In the genomic region with DNA sequence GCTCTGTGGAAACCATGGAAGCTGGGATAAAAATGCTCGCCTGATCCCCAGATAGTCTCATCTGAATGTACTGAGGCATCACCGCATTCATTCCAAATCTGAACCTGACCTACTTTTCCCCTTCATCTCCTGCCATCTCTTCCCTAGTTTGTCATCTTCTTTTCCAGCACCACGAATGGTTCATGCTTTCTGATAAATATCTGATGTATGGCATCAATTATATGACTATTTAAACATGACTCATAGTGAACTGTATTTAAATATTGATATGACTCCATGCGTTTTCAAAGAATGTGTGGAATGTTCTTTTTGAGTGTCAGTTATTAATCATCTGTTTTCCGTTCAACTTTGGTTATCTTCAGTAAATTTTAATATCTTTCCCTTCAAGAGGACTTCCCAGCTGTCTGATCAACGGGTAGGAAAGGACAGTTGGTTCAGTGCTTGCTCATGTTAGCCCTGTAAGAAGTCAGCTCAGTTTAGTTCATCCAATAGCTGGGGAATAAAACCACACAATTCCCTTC, we compare ENCODE assay signal across 13 cellular contexts. TPM values are rescaled to one million over a fixed set of nuclear protein-coding genes. Genes with fewer than 3 reads are reported as not detected.
A peak's percentile ranks its signal among the peaks of the same experiment; 100 is the strongest.
DNase-seq lines count a peak whose midpoint lies in the region; ATAC-seq and TF ChIP-seq lines count a peak whose summit lies in the region.
"Had no signal": no experiment of that assay in that cellular context is flagged by ENCODE, and none has a peak within 500 bp of the region (broad histone marks: within the 10 kb centered on the region; RNA-seq: fewer than 3 reads in every experiment).

No MANE protein-coding gene starts in this region.

- H3K9me3 Mint-ChIP-seq in stimulated activated naive B cell treated with anti-CD40 and anti-IgM and Interleukin-4, amounts not matched to agents 10 μg/mL and 1 μg/mL and 100 μg/mL, for 72 hours = no peaks in the 10 kb centered on the region

- POLR2A ChIA-PET in HEK293 (lab: Yijun Ruan, JAX) = no interaction called here

- ATAC-seq in T-helper 17 cell (no peak), left cardiac atrium (no peak), left colon (no peak)
- peak in 1 of 2 donors; percentile 45 for ATAC-seq in stimulated activated naive B cell treated with anti-CD40 and anti-IgM and Interleukin-4, amounts not matched to agents 10 μg/mL and 1 μg/mL and 100 μg/mL, for 72 hours (replicated peaks)
- ATAC-seq: esophagus mucosa had no signal

- H3K27ac ChIP-seq in HEK293 (ENCODE audit: extremely low read depth, low read depth, low read length) = no peak overlapping the region
- H3K27ac ChIP-seq: SJCRH30 had no signal

- no peak overlapping the region for H3K4me3 ChIP-seq in HEK293 (ENCODE audit: low read depth, low read length)
- no peak overlapping the region for H3K4me3 ChIP-seq in fibroblast of villous mesenchyme (ENCODE audit: low read depth, low read length)
- H3K4me3 ChIP-seq: SJCRH30 had no signal

- H3K4me3 Mint-ChIP-seq in T-helper 17 cell = peak overlapping the region; percentile 9
- peak overlapping the region in 1 of 2 donors; percentile 33 for H3K4me3 Mint-ChIP-seq in stimulated activated naive B cell treated with anti-CD40 and anti-IgM and Interleukin-4, amounts not matched to agents 10 μg/mL and 1 μg/mL and 100 μg/mL, for 72 hours
- H3K4me3 Mint-ChIP-seq: stimulated activated naive CD8-positive, alpha-beta T cell treated with anti-CD3 and anti-CD28 coated beads, Interleukin-15, Interleukin-2, amounts not matched to agents 100 ng/mL and 50 ng/mL, for 24 hours had no signal

- no peak for TF ChIP-seq CTCF in HEK293 (tag by site-specific recombination; IDR thresholded peaks at IDR 0.05)
- TF ChIP-seq CTCF in fibroblast of villous mesenchyme (IDR thresholded peaks at IDR 0.05; ENCODE audit: insufficient read depth, low read depth, low read length) = no peak

- peaks cover 2 to 39% of the 10 kb centered on the region in 2 experiments for H3K36me3 ChIP-seq in HEK293 (ENCODE audit: control insufficient read depth in 2 of 2, insufficient read depth in 1 of 2, low read length in 2 of 2)
- H3K36me3 ChIP-seq: SJCRH30 had no signal

- H3K9me3 ChIP-seq in HEK293 (ENCODE audit: control insufficient read depth, insufficient read depth, low read depth, low read length) (no peaks in the 10 kb centered on the region; the same call in 1 of the 2 replicates), T-helper 17 cell (ENCODE audit: control insufficient read depth, low read length, poor library complexity, severe bottlenecking) (no peaks in the 10 kb centered on the region)
- H3K9me3 ChIP-seq: SJCRH30 had no signal

- CTCF ChIA-PET in HEK293 (lab: Yijun Ruan, JAX) = interaction anchor here (1.3 kb wide), 1 partner anchor 11 kb away, joined by 3 read pairs; no protein-coding TSS in a partner anchor

- DNase-seq in T-helper 17 cell (no peak), fibroblast of villous mesenchyme (ENCODE audit: low read depth) (peak; percentile 44), left cardiac atrium (no peak), 8988T (no peak), left colon (no peak)
- DNase-seq in stimulated activated naive B cell treated with anti-CD40 and anti-IgM and Interleukin-4, amounts not matched to agents 10 μg/mL and 1 μg/mL and 100 μg/mL, for 72 hours = no peak
- DNase-seq: MV-4-11; occipital lobe; SJCRH30; stimulated activated CD4-positive, alpha-beta T cell treated with anti-CD3 and anti-CD28 coated beads, Interleukin-2, amount 100 ng/mL, for 24 hours had no signal

- H3K36me3 Mint-ChIP-seq in T-helper 17 cell (ENCODE audit: low read depth) = no peaks in the 10 kb centered on the region
- peaks cover 29 to 55% of the 10 kb centered on the region in 2 donors for H3K36me3 Mint-ChIP-seq in stimulated activated naive B cell treated with anti-CD40 and anti-IgM and Interleukin-4, amounts not matched to agents 10 μg/mL and 1 μg/mL and 100 μg/mL, for 72 hours

- H3K27me3 Mint-ChIP-seq in T-helper 17 cell = no peaks in the 10 kb centered on the region
- no peaks in the 10 kb centered on the region for H3K27me3 Mint-ChIP-seq in stimulated activated naive B cell treated with anti-CD40 and anti-IgM and Interleukin-4, amounts not matched to agents 10 μg/mL and 1 μg/mL and 100 μg/mL, for 72 hours
- H3K27me3 Mint-ChIP-seq: stimulated activated naive CD8-positive, alpha-beta T cell treated with anti-CD3 and anti-CD28 coated beads, Interleukin-15, Interleukin-2, amounts not matched to agents 100 ng/mL and 50 ng/mL, for 24 hours had no signal

- H3K4me1 Mint-ChIP-seq in T-helper 17 cell = no peaks in the 10 kb centered on the region
- H3K4me1 Mint-ChIP-seq in stimulated activated naive B cell treated with anti-CD40 and anti-IgM and Interleukin-4, amounts not matched to agents 10 μg/mL and 1 μg/mL and 100 μg/mL, for 72 hours = peaks cover 30 to 80% of the 10 kb centered on the region in 2 donors

- intact Hi-C loops in left cardiac atrium (cut with DNase I) (no loop called here), left colon (cut with DNase I, micrococcal nuclease) (no loop called here)

- H3K27ac Mint-ChIP-seq in T-helper 17 cell = no peak overlapping the region
- peak overlapping the region; percentile 5 for H3K27ac Mint-ChIP-seq in stimulated activated naive B cell treated with anti-CD40 and anti-IgM and Interleukin-4, amounts not matched to agents 10 μg/mL and 1 μg/mL and 100 μg/mL, for 72 hours
- H3K27ac Mint-ChIP-seq: stimulated activated naive CD8-positive, alpha-beta T cell treated with anti-CD3 and anti-CD28 coated beads, Interleukin-15, Interleukin-2, amounts not matched to agents 100 ng/mL and 50 ng/mL, for 24 hours had no signal

- peaks cover 12% of the 10 kb centered on the region for H3K4me1 ChIP-seq in HEK293 (ENCODE audit: control insufficient read depth, insufficient read depth, low read length)
- H3K4me1 ChIP-seq: SJCRH30 had no signal

TF ChIP-seq in HEK293, 187 proteins besides CTCF, POLR2A, EP300 and RAD21:
- 0 out of 2 replicates have a peak, but pooled peaks have one; percentile 37 for TF ChIP-seq ZEB2 (tag by site-specific recombination; IDR thresholded peaks at IDR 0.05)
- no peak for TF ChIP-seq ZNF654 (tag by site-specific recombination; IDR thresholded peaks at IDR 0.05; ENCODE audit: low read depth)

RNA-seq across cellular contexts. Expression of gene BASP1, which starts 21.1 kb away (rescaled TPM):
- total RNA-seq in T-helper 17 cell = 1 to 10 TPM; 1.4 to 2.4 TPM
- 126 and 127 TPM in 2 replicates for total RNA-seq in fibroblast of villous mesenchyme
- 1 to 10 TPM; 6.2 to 9.4 TPM for total RNA-seq in left cardiac atrium
- total RNA-seq in left colon = 1 to 10 TPM; 3.7 to 5.0 TPM
- total RNA-seq: SJCRH30 had no signal

Comparison
In these comparisons a context has a peak if more than half of its experiments do, and no peak if none do; other contexts are left out.
1. RNA of gene BASP1, which starts 21.1 kb away (total RNA-seq): 126 to 127 TPM in fibroblast of villous mesenchyme; 6.2 to 9.4 TPM in left cardiac atrium, 3.7 to 5.0 TPM in left colon and 1.4 to 2.4 TPM in T-helper 17 cell; every median in the first group is over 10 times any median in the second.